ENCODE assay signal across 1 cellular context in the genomic region with DNA sequence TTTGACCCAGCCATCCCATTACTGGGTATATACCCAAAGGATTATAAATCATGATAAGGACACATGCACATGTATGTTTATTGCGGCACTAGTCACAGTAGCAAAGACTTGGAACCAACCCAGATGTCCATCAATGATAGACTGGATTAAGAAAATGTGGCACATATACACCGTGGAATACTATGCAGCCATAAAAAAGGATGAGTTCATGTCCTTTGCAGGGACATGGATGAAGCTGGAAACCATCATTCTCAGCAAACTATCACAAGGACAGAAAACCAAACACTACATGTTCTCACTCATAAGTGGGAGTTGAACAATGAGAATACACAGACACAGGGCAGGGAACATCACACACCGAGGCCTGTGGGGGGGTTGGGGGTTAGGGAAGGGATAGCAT.
TF ChIP-seq lines count a peak whose summit lies in the region.

No MANE protein-coding gene starts in this region.

TF ChIP-seq in GM12878, 131 proteins besides CTCF, POLR2A, EP300 and RAD21:
- TF ChIP-seq ZNF217 (IDR thresholded peaks at IDR 0.05): 0 out of 2 replicates have a peak, but pooled peaks have one; percentile 28
